In genomic region chr4:139082750-139083532, GRCh38 we compare ENCODE assay signal across 8 cellular contexts.
A peak's percentile ranks its signal among the peaks of the same experiment; 100 is the strongest.
DNase-seq lines count a peak whose midpoint lies in the region; ATAC-seq and FAIRE-seq lines count a peak whose summit lies in the region.

No MANE protein-coding gene starts in this region.

- H3K4me3 ChIP-seq in BLaER1, result peak overlapping the region; percentile 81

- no peaks in the 10 kb centered on the region for H3K9me3 ChIP-seq in BLaER1

- peak; percentile 84 for ATAC-seq in GM19324 (IDR thresholded peaks at IDR 0.05; ENCODE audit: low FRiP score, unreplicated experiment)
- ATAC-seq in HG03460 (IDR thresholded peaks at IDR 0.05; ENCODE audit: unreplicated experiment), result peak; percentile 80

- H3K4me1 ChIP-seq in BLaER1, result peaks cover 46% of the 10 kb centered on the region

- peak overlapping the region; percentile 91 for H3K27ac ChIP-seq in BLaER1

- H3K36me3 ChIP-seq in BLaER1, result no peaks in the 10 kb centered on the region

- FAIRE-seq in colon (lab: Jason Lieb, UNC), result peak; percentile 43

- peak overlapping the region; percentile 88 for H3K9ac ChIP-seq in BLaER1

- peak overlapping the region; percentile 72 for H3K4me2 ChIP-seq in BLaER1

- H4K20me1 ChIP-seq in BLaER1, result peaks cover 49% of the 10 kb centered on the region

- DNase-seq in NCI-H524 treated with DMSO at 0.1 percent for 48 hours (lab: John Stamatoyannopoulos, UW), result peak; percentile 81
- DNase-seq in activated CD4-positive, alpha-beta T cell treated with anti-CD3 and anti-CD28 coated beads for 48 hours, result peak; percentile 94
- DNase-seq in kidney glomerular epithelial cell (lab: John Stamatoyannopoulos, UW), result peak; percentile 95
- peak; percentile 87 to 89 for DNase-seq in stimulated activated CD4-positive, alpha-beta T cell treated with anti-CD3 and anti-CD28 coated beads, Interleukin-15, amount 100 ng/mL, for 48 hours (ENCODE audit: low read depth in 2 of 2)

- H3K27me3 ChIP-seq in BLaER1, result no peaks in the 10 kb centered on the region

Comparison
In these comparisons a context has a peak if more than half of its experiments do, and no peak if none do; other contexts are left out.
1. Peak in every context shown above with its lines: DNase-seq, ATAC-seq, H3K4me3 ChIP-seq and H3K27ac ChIP-seq.